In genomic region chrX:11753668-11754067, GRCh38 we compare ENCODE assay signal across 2 cellular contexts.
TF ChIP-seq lines count a peak whose summit lies in the region.

No MANE protein-coding gene starts in this region.

TF ChIP-seq in HEK293, 187 proteins besides CTCF, POLR2A, EP300 and RAD21 (continued from another document):
- TF ChIP-seq BCL6B (tag by site-specific recombination; IDR thresholded peaks at IDR 0.05) (no peak), ZNF658 (tag by site-specific recombination; IDR thresholded peaks at IDR 0.05) (no peak), ATF2 (tag by site-specific recombination; IDR thresholded peaks at IDR 0.05; ENCODE audit: low read depth) (peak; percentile 84)

TF ChIP-seq in GM12878, 131 proteins besides CTCF, POLR2A, EP300 and RAD21 (continued from another document):
- no peak for TF ChIP-seq SKIL (IDR thresholded peaks at IDR 0.05; ENCODE audit: low read depth, poor library complexity, severe bottlenecking)
- peak; percentile 72; the same call in 1 of the 2 replicates for TF ChIP-seq PKNOX1 (IDR thresholded peaks at IDR 0.05)
- TF ChIP-seq BMI1 (IDR thresholded peaks at IDR 0.05; ENCODE audit: borderline replicate concordance): no peak
- TF ChIP-seq ZNF384 (IDR thresholded peaks at IDR 0.05; ENCODE audit: borderline replicate concordance, low read depth, low read length): no peak
- TF ChIP-seq ZBTB40 (IDR thresholded peaks at IDR 0.05; ENCODE audit: borderline replicate concordance): no peak
- TF ChIP-seq MAX (IDR thresholded peaks at IDR 0.05; ENCODE audit: low read depth, low read length): no peak
- TF ChIP-seq RUNX3 (IDR thresholded peaks at IDR 0.05; ENCODE audit: low read length): 0 out of 2 replicates have a peak, but pooled peaks have one; percentile 17
- TF ChIP-seq RBBP5 (conservative IDR thresholded peaks at IDR 0.05): no peak
- no peak for TF ChIP-seq NR2C2 (IDR thresholded peaks at IDR 0.05; ENCODE audit: borderline replicate concordance, control insufficient read depth, insufficient read length, low read depth)
- TF ChIP-seq ZBTB33 (IDR thresholded peaks at IDR 0.05): no peak
- no peak for TF ChIP-seq SREBF1 (IDR thresholded peaks at IDR 0.05; ENCODE audit: low read length)
- no peak for TF ChIP-seq RB1 (IDR thresholded peaks at IDR 0.05; ENCODE audit: borderline replicate concordance)
- TF ChIP-seq POLR2AphosphoS2 (IDR thresholded peaks at IDR 0.05; ENCODE audit: low read depth, low read length): no peak
